ENCODE assay signal across 20 cellular contexts in the genomic region with DNA sequence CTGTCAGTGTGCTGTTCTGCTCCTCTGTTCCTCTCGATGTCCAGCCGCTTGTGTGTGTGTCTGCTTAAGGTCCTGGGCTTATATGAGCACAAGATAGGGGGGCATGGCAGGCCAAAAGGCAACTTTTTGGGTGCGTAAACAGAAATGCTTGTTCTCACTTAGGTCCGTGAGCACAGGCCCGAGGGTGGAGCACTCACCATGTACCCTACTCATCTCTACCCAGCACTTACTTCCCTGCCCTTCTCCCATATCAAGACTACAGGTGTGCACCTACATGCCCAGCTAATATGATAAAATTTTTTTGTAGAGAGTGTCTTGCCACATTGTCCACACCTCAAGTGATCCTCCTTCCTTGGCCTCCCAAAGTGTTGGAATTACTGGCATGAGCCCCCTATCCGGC. TPM values are rescaled to one million over a fixed set of nuclear protein-coding genes. Genes with fewer than 3 reads are reported as not detected.
DNase-seq lines count a peak whose midpoint lies in the region; ATAC-seq, FAIRE-seq and TF ChIP-seq lines count a peak whose summit lies in the region.
"Had no signal": no experiment of that assay in that cellular context is flagged by ENCODE, and none has a peak within 500 bp of the region (broad histone marks: within the 10 kb centered on the region; RNA-seq: fewer than 3 reads in every experiment).

No MANE protein-coding gene starts in this region.

- FAIRE-seq in HepG2 (lab: Jason Lieb, UNC), result no peak

- no peak overlapping the region for H3K4me3 Mint-ChIP-seq in T-helper 2 cell treated with Interferon-gamma antibody and Interleukin-4, amounts not matched to agents 5 μg/mL and 100 μg/mL, for 36 hours
- H3K4me3 Mint-ChIP-seq in memory B cell, result peak overlapping the region; percentile 8
- H3K4me3 Mint-ChIP-seq: GM23338 had no signal

- no peak overlapping the region for H2AFZ ChIP-seq in HepG2 (ENCODE audit: low read length)
- H2AFZ ChIP-seq: GM23338 had no signal

- no peaks in the 10 kb centered on the region for H3K27me3 Mint-ChIP-seq in T-helper 2 cell treated with Interferon-gamma antibody and Interleukin-4, amounts not matched to agents 5 μg/mL and 100 μg/mL, for 36 hours (ENCODE audit: low read depth)
- H3K27me3 Mint-ChIP-seq in memory B cell, result no peaks in the 10 kb centered on the region

- H3K36me3 ChIP-seq in HepG2 (replicated peaks in 1 of 2; ENCODE audit: control insufficient read depth in 1 of 2, insufficient read depth in 2 of 2, low read length in 2 of 2) (peaks cover 7 to 14% of the 10 kb centered on the region in 2 experiments; a peak in 3 of 5 replicates), right lobe of liver (no peaks in the 10 kb centered on the region)

- H3K27ac ChIP-seq in HepG2 (ENCODE audit: extremely low read length, insufficient read depth, low read length), result no peak overlapping the region
- H3K27ac ChIP-seq in right lobe of liver, result no peak overlapping the region
- H3K27ac ChIP-seq: 22Rv1, RWPE1 had no signal

- H3K4me1 ChIP-seq in HepG2 (ENCODE audit: insufficient read depth, low read length) (peaks cover 55% of the 10 kb centered on the region), right lobe of liver (peaks cover 0 to 15% (median 2%) of the 10 kb centered on the region in 4 donors)

- peak overlapping the region; percentile 31 for H3K27ac Mint-ChIP-seq in T-helper 2 cell treated with Interferon-gamma antibody and Interleukin-4, amounts not matched to agents 5 μg/mL and 100 μg/mL, for 36 hours
- peak overlapping the region; percentile 81 for H3K27ac Mint-ChIP-seq in memory B cell

- H3K9me3 ChIP-seq in HepG2 (ENCODE audit: low read length), result no peaks in the 10 kb centered on the region
- no peaks in the 10 kb centered on the region for H3K9me3 ChIP-seq in right lobe of liver

- 96% methylated on average over 6 of the region's 6 CpGs for WGBS in HepG2 (ENCODE audit: low lambda C conversion rate)
- WGBS in right lobe of liver (ENCODE audit: insufficient coverage, low coverage, low lambda C conversion rate, missing lambda C conversion rate), result 95% methylated on average over 3 of the region's 6 CpGs

- peaks cover 9% of the 10 kb centered on the region for H4K20me1 ChIP-seq in HepG2 (ENCODE audit: insufficient read depth, low read length)

- no TSS peak for BruUV-seq in HepG2 (replicated peaks; lab: Mats Ljungman, UMichigan)

- TF ChIP-seq CTCF in HepG2 (CRISPR knock-in tag; IDR thresholded peaks at IDR 0.05), result no peak
- no peak for TF ChIP-seq CTCF in right lobe of liver (IDR thresholded peaks at IDR 0.05)

- H3K4me1 Mint-ChIP-seq in T-helper 2 cell treated with Interferon-gamma antibody and Interleukin-4, amounts not matched to agents 5 μg/mL and 100 μg/mL, for 36 hours (ENCODE audit: low read depth), result peaks cover 50% of the 10 kb centered on the region
- H3K4me1 Mint-ChIP-seq in memory B cell, result peaks cover 48% of the 10 kb centered on the region

- TF ChIP-seq POLR2A in HepG2 (IDR thresholded peaks at IDR 0.05; ENCODE audit: insufficient read depth in 1 of 2, low read depth in 2 of 2, low read length in 2 of 2), result no peak
- no peak for TF ChIP-seq POLR2A in right lobe of liver (IDR thresholded peaks at IDR 0.05)

- H3K4me2 ChIP-seq in HepG2 (ENCODE audit: low read depth, low read length), result no peak overlapping the region
- H3K4me2 ChIP-seq: GM23338 had no signal

- H3K9ac ChIP-seq in HepG2 (ENCODE audit: insufficient read depth, low read depth, low read length), result no peak overlapping the region

- ATAC-seq in HepG2 (no peak), right lobe of liver (no peak), memory B cell (ENCODE audit: low read depth) (no peak), left colon (no peak)
- ATAC-seq: Panc1 had no signal

- in situ Hi-C loops in HepG2 (cut with HindIII; ENCODE audit: extremely low pct_ligation_motif_present, low pct_unique_long_range_greater_than_20kb), result no loop called here

- TF ChIP-seq EP300 in HepG2 (IDR thresholded peaks at IDR 0.05; ENCODE audit: low read depth in 2 of 2, low read length in 2 of 2), result no peak
- no peak for TF ChIP-seq EP300 in HepG2 (CRISPR knock-in tag; IDR thresholded peaks at IDR 0.05; ENCODE audit: borderline replicate concordance)

- peaks cover 32% of the 10 kb centered on the region for H3K36me3 Mint-ChIP-seq in T-helper 2 cell treated with Interferon-gamma antibody and Interleukin-4, amounts not matched to agents 5 μg/mL and 100 μg/mL, for 36 hours (ENCODE audit: low read depth)
- peaks cover 17% of the 10 kb centered on the region for H3K36me3 Mint-ChIP-seq in memory B cell

- H3K4me3 ChIP-seq in HepG2 (replicated peaks in 1 of 3; ENCODE audit: insufficient read depth in 1 of 3, low read depth in 2 of 3, low read length in 3 of 3), result no peak overlapping the region
- H3K4me3 ChIP-seq in right lobe of liver, result no peak overlapping the region
- H3K4me3 ChIP-seq: GM23338 had no signal

- H3K79me2 ChIP-seq in HepG2 (ENCODE audit: insufficient read depth, low read length), result peaks cover 95% of the 10 kb centered on the region

- no peaks in the 10 kb centered on the region for H3K27me3 ChIP-seq in HepG2 (ENCODE audit: control insufficient read depth in 1 of 2, insufficient read depth in 2 of 2, low read length in 2 of 2)
- no peaks in the 10 kb centered on the region for H3K27me3 ChIP-seq in right lobe of liver

- intact Hi-C loops in HepG2 (cut with micrococcal nuclease; ENCODE audit: unreplicated experiment), result no loop called here
- intact Hi-C loops in right lobe of liver (cut with DNase I), result no loop called here
- intact Hi-C loops in left colon (cut with DNase I, micrococcal nuclease), result no loop called here

- TF ChIP-seq RAD21 in HepG2 (CRISPR knock-in tag; IDR thresholded peaks at IDR 0.05), result no peak

- CTCF ChIA-PET in HepG2 (lab: Yijun Ruan, JAX; ENCODE audit: low intra/inter-chr PET ratio, low total read pairs), result interaction anchor here (1.2 kb wide), 1 partner anchor 85 kb away, joined by 3 read pairs; no protein-coding TSS in a partner anchor

- DNase-seq in T-helper 2 cell treated with Interferon-gamma antibody and Interleukin-4, amounts not matched to agents 5 μg/mL and 100 μg/mL, for 36 hours (ENCODE audit: low spot score), result no peak
- DNase-seq in T-helper 2 cell (no peak), HepG2 (ENCODE audit: low spot score) (no peak), right lobe of liver (no peak), memory B cell (ENCODE audit: low spot score in 2 of 2) (no peak), AG20443 (ENCODE audit: low spot score) (no peak), left colon (no peak), NCI-H526 treated with DMSO at 0.1 percent for 48 hours (lab: John Stamatoyannopoulos, UW) (no peak)
- DNase-seq: HCEC 1CT, NCI-H1048, NCI-H1417, NCI-H1694, NCI-H2029 treated with DMSO at 0.1 percent for 48 hours, NCI-H2227 treated with DMSO at 0.1 percent for 48 hours, NCI-H69, SHP77 had no signal

- POLR2A ChIA-PET in HepG2 (lab: Yijun Ruan, JAX), result no interaction called here

- no peaks in the 10 kb centered on the region for H3K9me3 Mint-ChIP-seq in T-helper 2 cell treated with Interferon-gamma antibody and Interleukin-4, amounts not matched to agents 5 μg/mL and 100 μg/mL, for 36 hours
- no peaks in the 10 kb centered on the region for H3K9me3 Mint-ChIP-seq in memory B cell
- H3K9me3 Mint-ChIP-seq: GM23338 had no signal

TF ChIP-seq in HepG2, 621 proteins besides CTCF, POLR2A, EP300 and RAD21:
- no peak for TF ChIP-seq ZBTB42 (CRISPR knock-in tag; IDR thresholded peaks at IDR 0.05)
- TF ChIP-seq ZNF263 (CRISPR knock-in tag; IDR thresholded peaks at IDR 0.05), result peak; percentile 55; the same call in 1 of the 2 replicates
- TF ChIP-seq ZNF629 (CRISPR knock-in tag; conservative IDR thresholded peaks at IDR 0.05), result no peak
- TF ChIP-seq ZSCAN9 (CRISPR knock-in tag; IDR thresholded peaks at IDR 0.05; ENCODE audit: borderline replicate concordance), result no peak
- no peak for TF ChIP-seq ZFP41 (CRISPR knock-in tag; IDR thresholded peaks at IDR 0.05; ENCODE audit: borderline replicate concordance)

RNA-seq across cellular contexts. Expression of gene NCOA3, which starts 34.3 kb away (rescaled TPM):
- total RNA-seq in HepG2 (2016; rRNA removed; fragmentation: Illumina TruSeq; extraction: Trizol) (56.8 and 76.2 TPM in 2 replicates), right lobe of liver (10 to 100 TPM; 11.2 to 15.1 (median 13.8) TPM), left colon (10 to 100 TPM; 22.9 to 23.6 TPM)
- 30.2 and 36.5 TPM in 2 replicates for total RNA-seq in HepG2 (2016; cell fraction: cytosol; rRNA removed; fragmentation: Illumina TruSeq; extraction: Trizol; ENCODE audit: low read depth)
- 56.0 and 74.0 TPM in 2 replicates for total RNA-seq in HepG2 (2016; cell fraction: insoluble cytoplasmic fraction; rRNA removed; fragmentation: Illumina TruSeq; extraction: Trizol)
- 34.2 and 36.7 TPM in 2 replicates for total RNA-seq in HepG2 (2016; cell fraction: membrane; rRNA removed; fragmentation: Illumina TruSeq; extraction: Trizol)
- total RNA-seq in HepG2 (2016; cell fraction: nucleus; rRNA removed; fragmentation: Illumina TruSeq; extraction: Trizol), result 59.3 and 64.3 TPM in 2 replicates
- 25.0 and 35.0 TPM in 2 replicates for polyA plus RNA-seq in HepG2 (2011; rRNA removed)
- polyA plus RNA-seq in HepG2 (2011; cell fraction: cytosol; rRNA removed), result 17.2 and 18.9 TPM in 2 replicates
- 36.9 and 40.6 TPM in 2 replicates for polyA plus RNA-seq in HepG2 (2011; cell fraction: nucleus; rRNA removed)
- polyA plus RNA-seq in HepG2 (2012), result 22.6 and 26.9 TPM in 2 replicates
- 2.0 and 2.4 TPM in 2 replicates for polyA plus RNA-seq in HepG2 (2016; cell fraction: cytosol; fragmentation: Illumina TruSeq; extraction: Trizol; ENCODE audit: low read depth)
- 40.1 and 40.4 TPM in 2 replicates for polyA plus RNA-seq in HepG2 (2016; cell fraction: insoluble cytoplasmic fraction; fragmentation: Illumina TruSeq; extraction: Trizol; ENCODE audit: low read depth)
- polyA plus RNA-seq in HepG2 (2016; cell fraction: membrane; fragmentation: Illumina TruSeq; extraction: Trizol; ENCODE audit: low read depth), result 5.5 and 5.7 TPM in 2 replicates
- polyA plus RNA-seq in HepG2 (2016; cell fraction: nucleus; fragmentation: Illumina TruSeq; extraction: Trizol; ENCODE audit: insufficient read depth, low read depth), result 53.5 and 57.7 TPM in 2 replicates
- 49.8 and 56.6 TPM in 2 replicates for polyA minus RNA-seq in HepG2 (2011; rRNA and poly(A)+ RNA removed; ENCODE audit: low replicate concordance)
- 41.6 and 42.5 TPM in 2 replicates for polyA minus RNA-seq in HepG2 (2011; cell fraction: cytosol; rRNA and poly(A)+ RNA removed)
- 75.8 and 76.3 TPM in 2 replicates for polyA minus RNA-seq in HepG2 (2011; cell fraction: nucleus; rRNA and poly(A)+ RNA removed)
